8 cellular contexts compared by ENCODE assay signal in genomic region chr19:15297416-15298224, GRCh38. TPM values are rescaled to one million over a fixed set of nuclear protein-coding genes. Genes with fewer than 3 reads are reported as not detected.
DNase-seq lines count a peak whose midpoint lies in the region; ATAC-seq and TF ChIP-seq lines count a peak whose summit lies in the region.

No MANE protein-coding gene starts in this region.

- peaks cover 82% of the 10 kb centered on the region for H3K4me1 ChIP-seq in adipocyte (ENCODE audit: control insufficient read depth, insufficient read depth, low read length)
- H3K4me1 ChIP-seq in lower lobe of right lung: peaks cover 97% of the 10 kb centered on the region

- H3K27me3 ChIP-seq in adipocyte (replicated peaks; ENCODE audit: control insufficient read depth, insufficient read depth, low read length): no peaks in the 10 kb centered on the region
- no peaks in the 10 kb centered on the region for H3K27me3 ChIP-seq in lower lobe of right lung (ENCODE audit: low read depth)

- ATAC-seq in lower lobe of right lung: peak; percentile 55 to 66

- no peaks in the 10 kb centered on the region for H3K9me3 ChIP-seq in adipocyte (ENCODE audit: control insufficient read depth, low read length)
- H3K9me3 ChIP-seq in lower lobe of right lung: no peaks in the 10 kb centered on the region

- peak; percentile 72 for DNase-seq in COLO668 (lab: John Stamatoyannopoulos, UW; ENCODE audit: unreplicated experiment)
- DNase-seq in NCI-H1436 (lab: John Stamatoyannopoulos, UW): peak; percentile 78
- DNase-seq in adipocyte (ENCODE audit: low read depth): peak; percentile 68
- no peak for DNase-seq in lower lobe of right lung
- DNase-seq in amniotic stem cell (lab: John Stamatoyannopoulos, UW): no peak
- no peak for DNase-seq in NCI-H1048 (lab: John Stamatoyannopoulos, UW)
- no peak for DNase-seq in NCI-H2227 (lab: John Stamatoyannopoulos, UW; ENCODE audit: unreplicated experiment)
- no peak for DNase-seq in NCI-H187 (lab: John Stamatoyannopoulos, UW)

- H3K36me3 ChIP-seq in adipocyte (ENCODE audit: control insufficient read depth, insufficient read depth, low read length, severe bottlenecking): no peaks in the 10 kb centered on the region
- no peaks in the 10 kb centered on the region for H3K36me3 ChIP-seq in lower lobe of right lung

- H3K9ac ChIP-seq in adipocyte (ENCODE audit: low read length): no peak overlapping the region

- no peak for TF ChIP-seq CTCF in lower lobe of right lung (IDR thresholded peaks at IDR 0.05)

- intact Hi-C loops in lower lobe of right lung (cut with DNase I): no loop called here

- peak overlapping the region; percentile 51 for H3K27ac ChIP-seq in lower lobe of right lung

- no peak overlapping the region for H3K4me3 ChIP-seq in adipocyte (ENCODE audit: low read length)
- no peak overlapping the region for H3K4me3 ChIP-seq in lower lobe of right lung

RNA-seq across cellular contexts. Expression of gene BRD4, which starts 34.7 kb away (rescaled TPM):
- 104 TPM for total RNA-seq in lower lobe of right lung

Comparison
In these comparisons a context has a peak if more than half of its experiments do, and no peak if none do; other contexts are left out.
1. DNase-seq: peak in COLO668 (single experiment), NCI-H1436 (single experiment) and adipocyte (single experiment); none in lower lobe of right lung (single experiment), amniotic stem cell (single experiment), NCI-H1048 (single experiment), NCI-H2227 (single experiment) and NCI-H187 (0 of 2).